In genomic region chr18:3916082-3916481, GRCh38 we compare ENCODE assay signal across 19 cellular contexts.
DNase-seq lines count a peak whose midpoint lies in the region; ATAC-seq and TF ChIP-seq lines count a peak whose summit lies in the region.
"Had no signal": no experiment of that assay in that cellular context is flagged by ENCODE, and none has a peak within 500 bp of the region (broad histone marks: within the 10 kb centered on the region; RNA-seq: fewer than 3 reads in every experiment).

No MANE protein-coding gene starts in this region.

- DNase-seq in NCI-H1694 (lab: John Stamatoyannopoulos, UW) = peak; percentile 26
- peak; percentile 94 for DNase-seq in OCI-M1 (lab: John Stamatoyannopoulos, UW)
- peak in 4 of 5 donors; percentile 22 to 65 (median 41) for DNase-seq in heart left ventricle
- no peak for DNase-seq in stimulated activated effector memory CD8-positive, alpha-beta T cell treated with anti-CD3 and anti-CD28 coated beads, Interleukin-12 subunit alpha, Interleukin-12 subunit beta, amount 100 ng/mL, for 72 hours (ENCODE audit: low spot score in 2 of 2)
- DNase-seq in SW 1271 (lab: John Stamatoyannopoulos, UW) = no peak
- no peak for DNase-seq in DMS153 (lab: John Stamatoyannopoulos, UW)
- DNase-seq: activated CD4-positive, alpha-beta T cell treated with anti-CD3 and anti-CD28 coated beads, Interleukin-2, amount 10 ng/mL, durations not matched to agents 7 days and 5 days; activated CD8-positive, alpha-beta memory T cell treated with anti-CD3 and anti-CD28 coated beads, Interleukin-2, amount 50 U/mL, for 4 hours; activated gamma-delta T cell treated with Interleukin-2 at 50 U/mL for 16 hours; left colon; mucosa of descending colon; NCI-H1930; NCI-H526; SK-N-SH had no signal

- H3K9me3 ChIP-seq in heart left ventricle = no peaks in the 10 kb centered on the region
- H3K9me3 ChIP-seq: mucosa of descending colon, neutrophil, SK-N-SH had no signal

- H3K9me3 Mint-ChIP-seq in stimulated activated effector memory CD8-positive, alpha-beta T cell treated with anti-CD3 and anti-CD28 coated beads, Interleukin-12 subunit alpha, Interleukin-12 subunit beta, amount 100 ng/mL, for 72 hours = no peaks in the 10 kb centered on the region
- H3K9me3 Mint-ChIP-seq: activated CD4-positive, alpha-beta T cell treated with anti-CD3 and anti-CD28 coated beads, Interleukin-2, amount 10 ng/mL, durations not matched to agents 7 days and 5 days; stimulated activated naive CD8-positive, alpha-beta T cell treated with anti-CD3 and anti-CD28 coated beads, Interleukin-15, Interleukin-2, amounts not matched to agents 100 ng/mL and 50 ng/mL, for 24 hours had no signal

- peaks cover 0 to 49% (median 14%) of the 10 kb centered on the region in 12 donors for H3K4me1 ChIP-seq in heart left ventricle

- no peaks in the 10 kb centered on the region for H3K36me3 ChIP-seq in heart left ventricle
- H3K36me3 ChIP-seq: neutrophil had no signal

- no peaks in the 10 kb centered on the region for H3K4me1 Mint-ChIP-seq in stimulated activated effector memory CD8-positive, alpha-beta T cell treated with anti-CD3 and anti-CD28 coated beads, Interleukin-12 subunit alpha, Interleukin-12 subunit beta, amount 100 ng/mL, for 72 hours
- H3K4me1 Mint-ChIP-seq: activated CD4-positive, alpha-beta T cell treated with anti-CD3 and anti-CD28 coated beads, Interleukin-2, amount 10 ng/mL, durations not matched to agents 7 days and 5 days; IgD-negative memory B cell had no signal

- intact Hi-C loops in heart left ventricle (cut with DNase I) = loop anchor here in 2 of 10 donors (5.0 kb wide), 1 partner anchor 51 kb away; no protein-coding TSS in a partner anchor

- no peaks in the 10 kb centered on the region for H3K27me3 ChIP-seq in heart left ventricle

- TF ChIP-seq CTCF in heart left ventricle (IDR thresholded peaks at IDR 0.05) = no peak

- H3K4me3 ChIP-seq in heart left ventricle = no peak overlapping the region
- H3K4me3 ChIP-seq: mucosa of descending colon had no signal

- H3K36me3 Mint-ChIP-seq in stimulated activated effector memory CD8-positive, alpha-beta T cell treated with anti-CD3 and anti-CD28 coated beads, Interleukin-12 subunit alpha, Interleukin-12 subunit beta, amount 100 ng/mL, for 72 hours = no peaks in the 10 kb centered on the region
- H3K36me3 Mint-ChIP-seq: IgD-negative memory B cell had no signal

- ATAC-seq in heart left ventricle (peak; percentile 54 to 79 (median 70)), HG02678 (IDR thresholded peaks at IDR 0.05; ENCODE audit: unreplicated experiment) (no peak)
- ATAC-seq in stimulated activated effector memory CD8-positive, alpha-beta T cell treated with anti-CD3 and anti-CD28 coated beads, Interleukin-12 subunit alpha, Interleukin-12 subunit beta, amount 100 ng/mL, for 72 hours = peak; percentile 13
- ATAC-seq: left colon, mucosa of descending colon, Panc1 had no signal

- H3K27ac Mint-ChIP-seq in stimulated activated effector memory CD8-positive, alpha-beta T cell treated with anti-CD3 and anti-CD28 coated beads, Interleukin-12 subunit alpha, Interleukin-12 subunit beta, amount 100 ng/mL, for 72 hours = no peak overlapping the region
- H3K27ac Mint-ChIP-seq: activated CD4-positive, alpha-beta T cell treated with anti-CD3 and anti-CD28 coated beads, Interleukin-2, amount 10 ng/mL, durations not matched to agents 7 days and 5 days; IgD-negative memory B cell; stimulated activated naive CD8-positive, alpha-beta T cell treated with anti-CD3 and anti-CD28 coated beads, Interleukin-15, Interleukin-2, amounts not matched to agents 100 ng/mL and 50 ng/mL, for 24 hours had no signal

- no peak for TF ChIP-seq POLR2A in heart left ventricle (IDR thresholded peaks at IDR 0.05)

- H3K27ac ChIP-seq in heart left ventricle = peak overlapping the region in 4 of 12 donors; percentile 5 to 62 (median 35)
- H3K27ac ChIP-seq: neutrophil had no signal

- no peak overlapping the region for H3K4me3 Mint-ChIP-seq in stimulated activated effector memory CD8-positive, alpha-beta T cell treated with anti-CD3 and anti-CD28 coated beads, Interleukin-12 subunit alpha, Interleukin-12 subunit beta, amount 100 ng/mL, for 72 hours
- H3K4me3 Mint-ChIP-seq: activated CD4-positive, alpha-beta T cell treated with anti-CD3 and anti-CD28 coated beads, Interleukin-2, amount 10 ng/mL, durations not matched to agents 7 days and 5 days; IgD-negative memory B cell; stimulated activated naive CD8-positive, alpha-beta T cell treated with anti-CD3 and anti-CD28 coated beads, Interleukin-15, Interleukin-2, amounts not matched to agents 100 ng/mL and 50 ng/mL, for 24 hours had no signal

- WGBS in heart left ventricle, 4 donors = 33 to 50% (median 38%) methylated on average over 7 of the region's 7 CpGs

Comparison
In these comparisons a context has a peak if more than half of its experiments do, and no peak if none do; other contexts are left out.
1. DNase-seq: peak in NCI-H1694 (single experiment), OCI-M1 (single experiment) and heart left ventricle (4 of 5); none in stimulated activated effector memory CD8-positive, alpha-beta T cell treated with anti-CD3 and anti-CD28 coated beads, Interleukin-12 subunit alpha, Interleukin-12 subunit beta, amount 100 ng/mL, for 72 hours (0 of 2), SW 1271 (0 of 2) and DMS153 (single experiment).